2 cellular contexts compared by ENCODE assay signal in genomic region chr6:168991695-168992094, GRCh38.
TF ChIP-seq lines count a peak whose summit lies in the region.

No MANE protein-coding gene starts in this region.

TF ChIP-seq in WTC11, 78 proteins besides CTCF, POLR2A, EP300 and RAD21:
- TF ChIP-seq ZNF532 (CRISPR knock-in tag; IDR thresholded peaks at IDR 0.05; ENCODE audit: borderline replicate concordance), result 0 out of 2 replicates have a peak, but pooled peaks have one; percentile 31

TF ChIP-seq in HepG2, 621 proteins besides CTCF, POLR2A, EP300 and RAD21:
- TF ChIP-seq HNRNPLL (IDR thresholded peaks at IDR 0.05; ENCODE audit: low read depth, low read length, poor library complexity, severe bottlenecking), result peak; percentile 4
- 0 out of 2 replicates have a peak, but pooled peaks have one; percentile 6 for TF ChIP-seq STAG1 (CRISPR knock-in tag; IDR thresholded peaks at IDR 0.05)
